Comparison of ENCODE assay signal across 9 cellular contexts in the genomic region with DNA sequence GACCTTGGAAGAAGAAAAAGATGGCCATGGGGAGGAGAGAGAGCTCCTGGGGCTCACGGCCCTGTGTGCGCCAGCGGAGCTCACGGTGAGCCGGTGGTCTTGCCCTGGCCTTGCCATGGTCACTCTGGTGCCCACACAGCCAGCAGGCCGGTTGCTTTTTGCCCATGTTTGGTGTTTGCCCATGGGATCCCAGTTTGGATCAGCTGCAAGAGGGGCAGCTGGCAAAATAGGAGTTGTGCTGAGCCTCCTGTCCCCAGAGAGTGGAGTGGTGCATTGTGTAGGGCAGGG. TPM values are rescaled to one million over a fixed set of nuclear protein-coding genes. Genes with fewer than 3 reads are reported as not detected.
DNase-seq lines count a peak whose midpoint lies in the region; ATAC-seq and TF ChIP-seq lines count a peak whose summit lies in the region.
"Had no signal": no experiment of that assay in that cellular context is flagged by ENCODE, and none has a peak within 500 bp of the region (broad histone marks: within the 10 kb centered on the region; RNA-seq: fewer than 3 reads in every experiment).

No MANE protein-coding gene starts in this region.

- peaks cover 50 to 75% (median 61%) of the 10 kb centered on the region in 3 donors for H3K4me1 Mint-ChIP-seq in naive B cell

- ATAC-seq in naive B cell (ENCODE audit: low read depth in 2 of 2) = no peak
- no peak for ATAC-seq in HG02884 (IDR thresholded peaks at IDR 0.05; ENCODE audit: unreplicated experiment)
- ATAC-seq in HG02763 (IDR thresholded peaks at IDR 0.05; ENCODE audit: unreplicated experiment) = no peak

- H3K4me3 Mint-ChIP-seq in naive B cell = peak overlapping the region; percentile 93 to 98 (median 96)

- no peaks in the 10 kb centered on the region for H3K27me3 Mint-ChIP-seq in naive B cell

- peak overlapping the region in 4 of 6 donors; percentile 4 to 90 (median 56) for H3K27ac Mint-ChIP-seq in naive B cell

- no peaks in the 10 kb centered on the region for H3K9me3 Mint-ChIP-seq in naive B cell

- H3K4me3 ChIP-seq in BE2C (ENCODE audit: low read depth, low read length) (peak overlapping the region; percentile 87), LNCaP clone FGC (ENCODE audit: low read depth, low read length) (peak overlapping the region; percentile 98), coronary artery (peak overlapping the region; percentile 88)

- no peaks in the 10 kb centered on the region for H3K9me3 ChIP-seq in BE2C

- H3K4me1 ChIP-seq in BE2C = no peaks in the 10 kb centered on the region

- peak overlapping the region in 1 of 2 donors; percentile 39 for H3K27ac ChIP-seq in coronary artery

- H3K27me3 ChIP-seq in BE2C = no peaks in the 10 kb centered on the region

- no peak for DNase-seq in BE2C
- DNase-seq in LNCaP clone FGC (ENCODE audit: low read depth) = no peak
- no peak for DNase-seq in coronary artery (ENCODE audit: low spot score)
- no peak for DNase-seq in naive B cell
- no peak for DNase-seq in GM13977 (ENCODE audit: low spot score)
- DNase-seq in SIG-M5 (lab: John Stamatoyannopoulos, UW) = no peak
- DNase-seq: NCI-H2029 treated with DMSO at 0.1 percent for 48 hours had no signal

- no peaks in the 10 kb centered on the region for H3K36me3 ChIP-seq in BE2C

- peaks cover 0 to 7% of the 10 kb centered on the region in 2 donors for H3K36me3 Mint-ChIP-seq in naive B cell

- TF ChIP-seq CTCF in BE2C (IDR thresholded peaks at IDR 0.05; ENCODE audit: low read depth, low read length) (no peak), LNCaP clone FGC (IDR thresholded peaks at IDR 0.05; ENCODE audit: control insufficient read depth, extremely low read depth, insufficient read depth) (no peak), coronary artery (IDR thresholded peaks at IDR 0.05) (no peak), GM13977 (IDR thresholded peaks at IDR 0.05; ENCODE audit: extremely low read depth, insufficient read depth, missing control alignments) (no peak)

- in situ Hi-C loops in GM13977 (cut with MboI; ENCODE audit: low pct_unique_long_range_greater_than_20kb, low sequenced_read_pairs, unreplicated experiment) = loop anchor here (25.0 kb wide), 1 partner anchor 437 kb away; the partner anchor contains the start of gene SUMO2

RNA-seq across cellular contexts. Expression of gene NHERF1, which starts 1.6 kb away (rescaled TPM):
- polyA plus RNA-seq in BE2C (2012; ENCODE audit: insufficient read depth, insufficient read length, low read depth) = 74.2 TPM
- polyA plus RNA-seq in naive B cell (ENCODE audit: low read depth in 6 of 6) = 100 to 1,000 TPM in 3 of 6 donors, 10 to 100 TPM in 3; 66.4 to 122 (median 95.9) TPM

RNA-seq across cellular contexts. Expression of gene RAB37, which starts 12.9 kb away (rescaled TPM):
- 2.9 TPM for polyA plus RNA-seq in BE2C (2012; ENCODE audit: insufficient read depth, insufficient read length, low read depth)
- polyA plus RNA-seq in naive B cell (ENCODE audit: low read depth in 6 of 6) = 10 to 100 TPM; 49.2 to 85.5 (median 56.4) TPM

RNA-seq across cellular contexts. Expression of gene NAT9, which starts 26.2 kb away (rescaled TPM):
- polyA plus RNA-seq in BE2C (2012; ENCODE audit: insufficient read depth, insufficient read length, low read depth) = 191 TPM
- 10 to 100 TPM in 5 of 6 donors, 1 to 10 TPM in 1; 9.6 to 29.0 (median 15.6) TPM for polyA plus RNA-seq in naive B cell (ENCODE audit: low read depth in 6 of 6)

RNA-seq across cellular contexts. Expression of gene CD300LF, which starts 37.3 kb away (rescaled TPM):
- not detected for polyA plus RNA-seq in BE2C (2012; ENCODE audit: insufficient read depth, insufficient read length, low read depth)
- 1 to 10 TPM in 2 of 6 donors, under 1 TPM in 4; 0.22 to 3.2 (median 0.43) TPM for polyA plus RNA-seq in naive B cell (ENCODE audit: low read depth in 6 of 6)
